7 cellular contexts compared by ENCODE assay signal in genomic region chr2:164737612-164738081, GRCh38.
DNase-seq lines count a peak whose midpoint lies in the region; ATAC-seq and TF ChIP-seq lines count a peak whose summit lies in the region.

No MANE protein-coding gene starts in this region.

- DNase-seq in ELR (ENCODE audit: low read depth): peak; percentile 75
- DNase-seq in Kasumi-1 (lab: John Stamatoyannopoulos, UW): peak; percentile 75 to 86
- peak; percentile 57 to 82 (median 59) for DNase-seq in Peyer's patch
- DNase-seq in dermis microvascular lymphatic vessel endothelial cell (ENCODE audit: low read depth in 2 of 2): peak; percentile 62 to 78
- peak; percentile 57 to 71 (median 67) for DNase-seq in right lobe of liver
- peak; percentile 46 to 61 for DNase-seq in tibial nerve (ENCODE audit: low spot score in 2 of 2)

- H3K36me3 ChIP-seq in Peyer's patch (no peaks in the 10 kb centered on the region), right lobe of liver (no peaks in the 10 kb centered on the region), tibial nerve (no peaks in the 10 kb centered on the region)

- H3K4me1 ChIP-seq in Peyer's patch (peaks cover 0 to 11% (median 0%) of the 10 kb centered on the region in 4 donors), right lobe of liver (peaks cover 0 to 30% (median 2%) of the 10 kb centered on the region in 4 donors), tibial nerve (peaks cover 0 to 42% (median 5%) of the 10 kb centered on the region in 4 donors)

- no peaks in the 10 kb centered on the region for H3K27me3 ChIP-seq in Peyer's patch
- H3K27me3 ChIP-seq in right lobe of liver: no peaks in the 10 kb centered on the region
- no peaks in the 10 kb centered on the region for H3K27me3 ChIP-seq in tibial nerve

- TF ChIP-seq CTCF in Peyer's patch (IDR thresholded peaks at IDR 0.05) (peak; percentile 42 to 78 (median 72)), right lobe of liver (IDR thresholded peaks at IDR 0.05) (peak; percentile 63 to 79 (median 74)), tibial nerve (IDR thresholded peaks at IDR 0.05) (peak; percentile 54 to 87 (median 70))

- under 1% methylated on average over 9 of the region's 9 CpGs for WGBS in right lobe of liver (ENCODE audit: insufficient coverage, low coverage, low lambda C conversion rate, missing lambda C conversion rate)
- 7 to 8% methylated on average over 9 of the region's 9 CpGs for WGBS in tibial nerve, 2 donors

- H3K27ac ChIP-seq in Peyer's patch (no peak overlapping the region), right lobe of liver (peak overlapping the region in 1 of 3 donors; percentile 39), tibial nerve (peak overlapping the region in 3 of 4 donors; percentile 6 to 21 (median 9))

- TF ChIP-seq EP300 in tibial nerve (IDR thresholded peaks at IDR 0.05): peak in 1 of 2 donors; percentile 64

- H3K4me3 ChIP-seq in Peyer's patch (no peak overlapping the region), right lobe of liver (no peak overlapping the region), tibial nerve (no peak overlapping the region)

- intact Hi-C loops in right lobe of liver (cut with DNase I): no loop called here

- H3K9me3 ChIP-seq in Peyer's patch (no peaks in the 10 kb centered on the region), right lobe of liver (no peaks in the 10 kb centered on the region), tibial nerve (no peaks in the 10 kb centered on the region)

- TF ChIP-seq POLR2A in Peyer's patch (IDR thresholded peaks at IDR 0.05) (no peak), right lobe of liver (IDR thresholded peaks at IDR 0.05) (no peak), tibial nerve (IDR thresholded peaks at IDR 0.05) (no peak)

- ATAC-seq in GM21528 (IDR thresholded peaks at IDR 0.05; ENCODE audit: low FRiP score, unreplicated experiment) (peak; percentile 83), right lobe of liver (peak; percentile 84 to 93 (median 88))

Comparison
In these comparisons a context has a peak if more than half of its experiments do, and no peak if none do; other contexts are left out.
1. H3K27ac ChIP-seq: peak in tibial nerve (3 of 4); none in Peyer's patch (0 of 4).
2. Peak in every context shown above with its lines, with median percentiles within 50 percentile points of each other: DNase-seq and CTCF ChIP-seq.